In genomic region chr2:109728809-109729208, GRCh38 we compare ENCODE assay signal across 16 cellular contexts.
A peak's percentile ranks its signal among the peaks of the same experiment; 100 is the strongest.
DNase-seq lines count a peak whose midpoint lies in the region; ATAC-seq and TF ChIP-seq lines count a peak whose summit lies in the region.
"Had no signal": no experiment of that assay in that cellular context is flagged by ENCODE, and none has a peak within 500 bp of the region (broad histone marks: within the 10 kb centered on the region; RNA-seq: fewer than 3 reads in every experiment).

No MANE protein-coding gene starts in this region.

- dilution Hi-C loops in mammary epithelial cell (cut with HindIII; ENCODE audit: low sequenced_read_pairs): no loop called here

- H3K4me1 ChIP-seq in breast epithelium (no peaks in the 10 kb centered on the region), mammary epithelial cell (ENCODE audit: insufficient read depth, low read length) (no peaks in the 10 kb centered on the region), mucosa of descending colon (ENCODE audit: low read depth) (peaks cover 3% of the 10 kb centered on the region), aorta (ENCODE audit: control insufficient read depth in 1 of 2, insufficient read depth in 2 of 2, low read length in 2 of 2) (no peaks in the 10 kb centered on the region)
- H3K4me1 ChIP-seq: adrenal gland, gastrocnemius medialis had no signal

- no peaks in the 10 kb centered on the region for H4K20me1 ChIP-seq in mammary epithelial cell (ENCODE audit: insufficient read depth, low read length)

- no peaks in the 10 kb centered on the region for H3K79me2 ChIP-seq in mammary epithelial cell (ENCODE audit: insufficient read depth, low read length)

- CTCF ChIA-PET in mammary epithelial cell (lab: Charles Lee; ENCODE audit: low non-redundant PET): no interaction called here

- H2AFZ ChIP-seq in mammary epithelial cell (ENCODE audit: low read depth, low read length): no peak overlapping the region

- no peaks in the 10 kb centered on the region for H3K36me3 ChIP-seq in breast epithelium
- no peaks in the 10 kb centered on the region for H3K36me3 ChIP-seq in mammary epithelial cell (ENCODE audit: insufficient read depth, low read length)
- no peaks in the 10 kb centered on the region for H3K36me3 ChIP-seq in mucosa of descending colon (ENCODE audit: low read depth)
- no peaks in the 10 kb centered on the region for H3K36me3 ChIP-seq in aorta (ENCODE audit: control insufficient read depth in 1 of 2, insufficient read depth in 2 of 2, low read length in 1 of 2)
- H3K36me3 ChIP-seq: adrenal gland, gastrocnemius medialis had no signal

- H3K27ac ChIP-seq in breast epithelium (peak overlapping the region in 1 of 2 donors; percentile 32), mammary epithelial cell (ENCODE audit: insufficient read depth, low read depth, low read length) (no peak overlapping the region), aorta (ENCODE audit: low read depth in 1 of 2, low read length in 2 of 2) (no peak overlapping the region)
- H3K27ac ChIP-seq: gastrocnemius medialis had no signal

- TF ChIP-seq CTCF in breast epithelium (IDR thresholded peaks at IDR 0.05) (no peak), mammary epithelial cell (conservative IDR thresholded peaks at IDR 0.05 in 1 of 2, IDR thresholded peaks at IDR 0.05 in 1 of 2; ENCODE audit: extremely low read depth in 1 of 2, insufficient read depth in 1 of 2, low read depth in 1 of 2, low read length in 2 of 2) (no peak), mucosa of descending colon (IDR thresholded peaks at IDR 0.05) (no peak)

- ATAC-seq in Right ventricle myocardium inferior (peak; percentile 95), mucosa of descending colon (peak; percentile 15), aorta (ENCODE audit: low FRiP score) (peak; percentile 60), GM21526 (IDR thresholded peaks at IDR 0.05; ENCODE audit: low FRiP score, unreplicated experiment) (no peak), GM19452 (IDR thresholded peaks at IDR 0.05; ENCODE audit: unreplicated experiment) (no peak)
- ATAC-seq: activated T-helper 17 cell treated with anti-CD3 and anti-CD28 coated beads, Interleukin-2, amount 50 U/mL, for 72 hours; gastrocnemius medialis had no signal

- H3K9ac ChIP-seq in mammary epithelial cell (ENCODE audit: insufficient read depth, low read length): no peak overlapping the region

- in situ Hi-C loops in mammary epithelial cell (cut with MboI; ENCODE audit: low sequenced_read_pairs in 2 of 2): no loop called here

- no TSS peak for BruUV-seq in mammary epithelial cell (replicated peaks; lab: Mats Ljungman, UMichigan)

- no peaks in the 10 kb centered on the region for H3K9me3 ChIP-seq in breast epithelium
- no peaks in the 10 kb centered on the region for H3K9me3 ChIP-seq in mammary epithelial cell (replicated peaks; ENCODE audit: insufficient read depth, low read length)
- H3K9me3 ChIP-seq in mucosa of descending colon: no peaks in the 10 kb centered on the region
- H3K9me3 ChIP-seq in aorta (ENCODE audit: control insufficient read depth, low read length): peaks cover 4% of the 10 kb centered on the region
- H3K9me3 ChIP-seq: adrenal gland, gastrocnemius medialis had no signal

- H3K4me3 ChIP-seq in breast epithelium (no peak overlapping the region), mammary epithelial cell (replicated peaks in 1 of 3; ENCODE audit: insufficient read depth in 1 of 3, low read depth in 2 of 3, low read length in 3 of 3) (no peak overlapping the region), mucosa of descending colon (no peak overlapping the region), aorta (ENCODE audit: low read length in 2 of 2) (no peak overlapping the region)
- H3K4me3 ChIP-seq: adrenal gland, gastrocnemius medialis had no signal

- H3K4me2 ChIP-seq in mammary epithelial cell (ENCODE audit: insufficient read depth, low read depth, low read length): no peak overlapping the region

- intact Hi-C loops in breast epithelium (cut with DNase I; ENCODE audit: low total_unique reads): no loop called here
- intact Hi-C loops in mammary epithelial cell (cut with micrococcal nuclease): no loop called here
- intact Hi-C loops in Right ventricle myocardium inferior (cut with DNase I): no loop called here
- intact Hi-C loops in mucosa of descending colon (cut with DNase I, micrococcal nuclease): loop anchor here in 1 of 2 donors (10.0 kb wide), 1 partner anchor 174 kb away; no protein-coding TSS in a partner anchor
- intact Hi-C loops in aorta (cut with DNase I): no loop called here

- H3K27me3 ChIP-seq in breast epithelium (no peaks in the 10 kb centered on the region), mammary epithelial cell (ENCODE audit: insufficient read depth, low read length) (no peaks in the 10 kb centered on the region), aorta (ENCODE audit: control insufficient read depth in 1 of 2, insufficient read depth in 2 of 2, low read length in 1 of 2) (no peaks in the 10 kb centered on the region)

- DNase-seq in breast epithelium (ENCODE audit: low spot score in 2 of 2): peak; percentile 16 to 34
- DNase-seq in mammary epithelial cell: no peak
- no peak for DNase-seq in Right ventricle myocardium inferior (ENCODE audit: missing footprints)
- no peak for DNase-seq in mucosa of descending colon
- DNase-seq in aorta: no peak
- no peak for DNase-seq in hypothalamus (lab: John Stamatoyannopoulos, UW)
- DNase-seq: CD4-positive, alpha-beta T cell; EL; gastrocnemius medialis; Karpas-422; NCI-H1417; stimulated activated naive CD4-positive, alpha-beta T cell treated with Interleukin-2 at 50 U/mL for 16 hours had no signal

- TF ChIP-seq POLR2A in breast epithelium (IDR thresholded peaks at IDR 0.05): no peak

- 83% methylated on average over 5 of the region's 5 CpGs for WGBS in mammary epithelial cell (ENCODE audit: low coverage, missing lambda C conversion rate)
- WGBS in aorta, 2 donors: 45 to 49% methylated on average over 5 of the region's 5 CpGs

Comparison
In these comparisons a context has a peak if more than half of its experiments do, and no peak if none do; other contexts are left out.
1. DNase-seq: peak in breast epithelium (2 of 2); none in mammary epithelial cell (single experiment), Right ventricle myocardium inferior (single experiment), mucosa of descending colon (0 of 3), aorta (0 of 2) and hypothalamus (0 of 51).
2. ATAC-seq: peak in Right ventricle myocardium inferior (single experiment), mucosa of descending colon (single experiment) and aorta (single experiment); none in GM21526 (single experiment) and GM19452 (single experiment).